ENCODE assay signal across 8 cellular contexts in genomic region chr1:174158767-174159252, GRCh38. TPM values are rescaled to one million over a fixed set of nuclear protein-coding genes. Genes with fewer than 3 reads are reported as not detected.
A peak's percentile ranks its signal among the peaks of the same experiment; 100 is the strongest.
DNase-seq lines count a peak whose midpoint lies in the region; ATAC-seq and TF ChIP-seq lines count a peak whose summit lies in the region.

No MANE protein-coding gene starts in this region.

- H3K27me3 Mint-ChIP-seq in dendritic cell treated with granulocyte-macrophage colony-stimulating factor and Interleukin-4, amounts not matched to agents 40 ng/mL and 50 ng/mL, for 4 days, result no peaks in the 10 kb centered on the region
- no peaks in the 10 kb centered on the region for H3K27me3 Mint-ChIP-seq in naive thymus-derived CD4-positive, alpha-beta T cell

- H3K4me1 ChIP-seq in heart right ventricle, result peaks cover 0 to 29% (median 15%) of the 10 kb centered on the region in 9 donors
- H3K4me1 ChIP-seq in naive thymus-derived CD4-positive, alpha-beta T cell (ENCODE audit: control insufficient read depth in 2 of 2, insufficient read depth in 2 of 2, low read length in 2 of 2), result peaks cover 9 to 18% of the 10 kb centered on the region in 2 donors

- H3K36me3 ChIP-seq in heart right ventricle, result no peaks in the 10 kb centered on the region
- H3K36me3 ChIP-seq in naive thymus-derived CD4-positive, alpha-beta T cell (ENCODE audit: control insufficient read depth in 2 of 3, insufficient read depth in 3 of 3, low read length in 3 of 3), result peaks cover 0 to 4% (median 0%) of the 10 kb centered on the region in 3 experiments

- H3K4me1 Mint-ChIP-seq in dendritic cell treated with granulocyte-macrophage colony-stimulating factor and Interleukin-4, amounts not matched to agents 40 ng/mL and 50 ng/mL, for 4 days (ENCODE audit: low read depth), result peaks cover 39% of the 10 kb centered on the region
- H3K4me1 Mint-ChIP-seq in naive thymus-derived CD4-positive, alpha-beta T cell, result peaks cover 26 to 64% (median 48%) of the 10 kb centered on the region in 7 donors

- no peaks in the 10 kb centered on the region for H3K9me3 Mint-ChIP-seq in dendritic cell treated with granulocyte-macrophage colony-stimulating factor and Interleukin-4, amounts not matched to agents 40 ng/mL and 50 ng/mL, for 4 days
- H3K9me3 Mint-ChIP-seq in naive thymus-derived CD4-positive, alpha-beta T cell, result no peaks in the 10 kb centered on the region

- H3K9me3 ChIP-seq in heart right ventricle, result no peaks in the 10 kb centered on the region
- H3K9me3 ChIP-seq in naive thymus-derived CD4-positive, alpha-beta T cell (ENCODE audit: control insufficient read depth in 2 of 3, low read length in 3 of 3), result no peaks in the 10 kb centered on the region

- no peak for DNase-seq in heart right ventricle
- DNase-seq in Right ventricle myocardium inferior (ENCODE audit: missing footprints), result no peak
- DNase-seq in NCI-H774 (lab: John Stamatoyannopoulos, UW), result peak; percentile 46
- peak in 1 of 9 donors; percentile 61 for DNase-seq in naive thymus-derived CD4-positive, alpha-beta T cell

- peak overlapping the region; percentile 90 for H3K27ac Mint-ChIP-seq in dendritic cell treated with granulocyte-macrophage colony-stimulating factor and Interleukin-4, amounts not matched to agents 40 ng/mL and 50 ng/mL, for 4 days
- peak overlapping the region; percentile 86 to 98 (median 98) for H3K27ac Mint-ChIP-seq in naive thymus-derived CD4-positive, alpha-beta T cell

- peaks cover 12% of the 10 kb centered on the region for H3K36me3 Mint-ChIP-seq in dendritic cell treated with granulocyte-macrophage colony-stimulating factor and Interleukin-4, amounts not matched to agents 40 ng/mL and 50 ng/mL, for 4 days (ENCODE audit: low read depth)
- H3K36me3 Mint-ChIP-seq in naive thymus-derived CD4-positive, alpha-beta T cell, result no peaks in the 10 kb centered on the region

- 3 to 4% methylated on average over 23 of the region's 23 CpGs for WGBS in heart right ventricle, 2 donors

- ATAC-seq in heart right ventricle, result no peak
- no peak for ATAC-seq in Right ventricle myocardium inferior
- peak; percentile 46 for ATAC-seq in naive thymus-derived CD4-positive, alpha-beta T cell
- no peak for ATAC-seq in HG03139 (IDR thresholded peaks at IDR 0.05; ENCODE audit: unreplicated experiment)
- no peak for ATAC-seq in HG02840 (IDR thresholded peaks at IDR 0.05; ENCODE audit: low FRiP score, unreplicated experiment)
- ATAC-seq in HG03457 (IDR thresholded peaks at IDR 0.05; ENCODE audit: unreplicated experiment), result no peak

- H3K27ac ChIP-seq in heart right ventricle, result peak overlapping the region in 9 of 10 donors; percentile 80 to 96 (median 95)
- peak overlapping the region; percentile 87 for H3K27ac ChIP-seq in naive thymus-derived CD4-positive, alpha-beta T cell (ENCODE audit: low read depth, low read length)

- intact Hi-C loops in heart right ventricle (cut with DNase I) (loop anchor here in 6 of 10 donors (2.0 to 10.0 kb wide), 5 partner anchors 48 to 294 kb away; partner anchors contain the start of genes RC3H1 (in 5 of the 6), GAS5 (in 1 of the 6) and ZBTB37 (in 1 of the 6)), Right ventricle myocardium inferior (cut with DNase I) (loop anchor here (5.0 kb wide), 1 partner anchor 137 kb away; the partner anchor contains the start of gene RC3H1)
- intact Hi-C loops in dendritic cell treated with granulocyte-macrophage colony-stimulating factor and Interleukin-4, amounts not matched to agents 40 ng/mL and 50 ng/mL, for 4 days (cut with micrococcal nuclease), result loop anchor here (5.0 kb wide), 1 partner anchor 137 kb away; the partner anchor contains the start of gene RC3H1
- intact Hi-C loops in naive thymus-derived CD4-positive, alpha-beta T cell (cut with micrococcal nuclease), result loop anchor here (1.0 to 10.0 kb wide), 19 partner anchors 44 to 1627 kb away; partner anchors contain the start of genes CENPL (in 2 of the 2), DARS2 (in 2 of the 2), KLHL20 (in 2 of the 2) and MRPS14 (in 2 of the 2)

- no peak for TF ChIP-seq CTCF in heart right ventricle (IDR thresholded peaks at IDR 0.05)

- H3K4me3 ChIP-seq in heart right ventricle, result peak overlapping the region; percentile 40 to 100 (median 92)
- H3K4me3 ChIP-seq in naive thymus-derived CD4-positive, alpha-beta T cell (ENCODE audit: low read length), result peak overlapping the region; percentile 72

- no peaks in the 10 kb centered on the region for H3K27me3 ChIP-seq in heart right ventricle
- no peaks in the 10 kb centered on the region for H3K27me3 ChIP-seq in naive thymus-derived CD4-positive, alpha-beta T cell (ENCODE audit: control insufficient read depth in 2 of 2, insufficient read depth in 2 of 2, low read length in 2 of 2)

- CTCF ChIA-PET in naive thymus-derived CD4-positive, alpha-beta T cell (lab: Charles Lee), result no interaction called here

- H3K4me3 Mint-ChIP-seq in dendritic cell treated with granulocyte-macrophage colony-stimulating factor and Interleukin-4, amounts not matched to agents 40 ng/mL and 50 ng/mL, for 4 days, result peak overlapping the region; percentile 96
- H3K4me3 Mint-ChIP-seq in naive thymus-derived CD4-positive, alpha-beta T cell, result peak overlapping the region; percentile 92 to 100 (median 96)

- POLR2A ChIA-PET in naive thymus-derived CD4-positive, alpha-beta T cell (lab: Charles Lee), result interaction anchor here (0.6 to 3.3 kb wide), 7 partner anchors 10 to 1264 kb away, joined by 3 to 16 read pairs (median 4); partner anchors contain the start of genes GAS5, KLHL20, MRPS14 and RC3H1

RNA-seq across cellular contexts. Expression of gene RABGAP1L, which starts 0.5 kb away (rescaled TPM):
- total RNA-seq in heart right ventricle (100 to 1,000 TPM in 6 of 10 donors, 10 to 100 TPM in 4; 57.0 to 167 (median 114) TPM), Right ventricle myocardium inferior (61.4 TPM)
- 100 to 1,000 TPM in 1 of 2 donors, 10 to 100 TPM in 1; 13.0 to 104 TPM for polyA plus RNA-seq in heart right ventricle
- total RNA-seq in naive thymus-derived CD4-positive, alpha-beta T cell, result 10 to 100 TPM; 51.9 to 97.4 (median 74.3) TPM
- 10 to 100 TPM; 38.4 to 40.4 TPM for polyA plus RNA-seq in naive thymus-derived CD4-positive, alpha-beta T cell
